ENCODE assay signal across 27 cellular contexts in genomic region chr13:95801825-95802224, GRCh38.
"Had no signal": no experiment of that assay in that cellular context is flagged by ENCODE, and none has a peak within 500 bp of the region (broad histone marks: within the 10 kb centered on the region; RNA-seq: fewer than 3 reads in every experiment).

No MANE protein-coding gene starts in this region.

- H3K4me3 ChIP-seq: colonic mucosa, esophagus squamous epithelium, gastrocnemius medialis, heart right ventricle, left lung, lower lobe of right lung had no signal

- ATAC-seq: effector memory CD8-positive, alpha-beta T cell; esophagus mucosa; gastrocnemius medialis; heart right ventricle; left cardiac atrium; left lung; left ventricle myocardium superior; lower lobe of right lung; naive thymus-derived CD4-positive, alpha-beta T cell had no signal

- DNase-seq: colonic mucosa; cortex of kidney; effector CD8-positive, alpha-beta T cell; effector memory CD8-positive, alpha-beta T cell; endodermal cell; erythroblast; esophagus squamous epithelium; foreskin fibroblast; foreskin melanocyte; gastrocnemius medialis; glutamatergic neuron; head of caudate nucleus; heart right ventricle; hippocampal formation; left cardiac atrium; left lung; left ventricle myocardium superior; lower lobe of right lung; mesenchymal stem cell; midbrain; naive thymus-derived CD4-positive, alpha-beta T cell had no signal

- H3K27me3 ChIP-seq: colonic mucosa, esophagus squamous epithelium, gastrocnemius medialis, heart right ventricle, left lung had no signal

- H3K27me3 Mint-ChIP-seq: dendritic cell treated with granulocyte-macrophage colony-stimulating factor and Interleukin-4, amounts not matched to agents 40 ng/mL and 50 ng/mL, for 4 days had no signal

- FAIRE-seq: endometrium, islet of Langerhans, keratinocyte had no signal

- H3K36me3 Mint-ChIP-seq: naive thymus-derived CD4-positive, alpha-beta T cell had no signal

- H3K9me3 Mint-ChIP-seq: effector memory CD8-positive, alpha-beta T cell had no signal

- H3K4me1 Mint-ChIP-seq: endodermal cell; naive thymus-derived CD4-positive, alpha-beta T cell had no signal

- H3K27ac ChIP-seq: colonic mucosa, epithelial cell of prostate, esophagus squamous epithelium, gastrocnemius medialis, heart right ventricle, left lung, lower lobe of right lung had no signal

- H3K27ac Mint-ChIP-seq: dendritic cell treated with granulocyte-macrophage colony-stimulating factor and Interleukin-4, amounts not matched to agents 40 ng/mL and 50 ng/mL, for 4 days; effector memory CD8-positive, alpha-beta T cell; endodermal cell; naive thymus-derived CD4-positive, alpha-beta T cell had no signal

- H3K4me3 Mint-ChIP-seq: dendritic cell treated with granulocyte-macrophage colony-stimulating factor and Interleukin-4, amounts not matched to agents 40 ng/mL and 50 ng/mL, for 4 days; effector memory CD8-positive, alpha-beta T cell; endodermal cell; naive thymus-derived CD4-positive, alpha-beta T cell had no signal

- H3K9me3 ChIP-seq: colonic mucosa had no signal

- H3K4me1 ChIP-seq: colonic mucosa, esophagus squamous epithelium, gastrocnemius medialis, heart right ventricle, left lung, lower lobe of right lung had no signal

- H3K36me3 ChIP-seq: colonic mucosa, gastrocnemius medialis, lower lobe of right lung had no signal
